8 cellular contexts compared by ENCODE assay signal in genomic region chr10:101014230-101014884, GRCh38. TPM values are rescaled to one million over a fixed set of nuclear protein-coding genes. Genes with fewer than 3 reads are reported as not detected.
DNase-seq lines count a peak whose midpoint lies in the region; ATAC-seq and FAIRE-seq lines count a peak whose summit lies in the region.

No MANE protein-coding gene starts in this region.

- no peaks in the 10 kb centered on the region for H3K9me3 ChIP-seq in Karpas-422 (ENCODE audit: low read length)

- no peaks in the 10 kb centered on the region for H3K79me2 ChIP-seq in Karpas-422 (ENCODE audit: low read length)

- H3K9me2 ChIP-seq in Karpas-422 (replicated peaks; ENCODE audit: insufficient read depth, low read length), result no peaks in the 10 kb centered on the region

- peak; percentile 52 for FAIRE-seq in G401.6 (lab: Jason Lieb, UNC)

- ATAC-seq in HG02642 (IDR thresholded peaks at IDR 0.05; ENCODE audit: poor library complexity, unreplicated experiment), result no peak
- no peak for ATAC-seq in GM19455 (IDR thresholded peaks at IDR 0.05; ENCODE audit: unreplicated experiment)

- DNase-seq in Karpas-422 (peak; percentile 91), T-helper 22 cell (ENCODE audit: low read depth) (peak; percentile 25), astrocyte of the hippocampus (ENCODE audit: low read depth, low spot score) (peak; percentile 85), iPS-NIHi11 (ENCODE audit: low spot score) (peak; percentile 80)
- peak; percentile 53 to 89 (median 72) for DNase-seq in stimulated activated CD4-positive, alpha-beta T cell treated with anti-CD3 and anti-CD28 coated beads, Interleukin-12 subunit alpha, Interleukin-12 subunit beta, amount 100 ng/mL, for 48 hours (ENCODE audit: low read depth in 2 of 3, low spot score in 1 of 3)

- peak overlapping the region; percentile 14; the same call in 1 of the 2 replicates for H3K4me3 ChIP-seq in Karpas-422 (ENCODE audit: low read length)

- H4K20me1 ChIP-seq in Karpas-422 (ENCODE audit: insufficient read depth, low read depth, low read length), result no peaks in the 10 kb centered on the region

- H3K4me1 ChIP-seq in Karpas-422 (ENCODE audit: low read length), result peaks cover 64% of the 10 kb centered on the region

- H2AFZ ChIP-seq in Karpas-422 (ENCODE audit: low read length), result no peak overlapping the region

- H3K4me2 ChIP-seq in Karpas-422 (ENCODE audit: low read depth, low read length, poor library complexity, severe bottlenecking), result peak overlapping the region; percentile 95

- H3K9ac ChIP-seq in Karpas-422 (ENCODE audit: low read length), result peak overlapping the region; percentile 61

- peak overlapping the region; percentile 92 for H3K27ac ChIP-seq in Karpas-422 (ENCODE audit: low read length)

- H3K36me3 ChIP-seq in Karpas-422 (ENCODE audit: insufficient read depth, low read length), result no peaks in the 10 kb centered on the region

- no peaks in the 10 kb centered on the region for H3K27me3 ChIP-seq in Karpas-422 (ENCODE audit: low read length)

RNA-seq across cellular contexts. Expression of gene LZTS2, which starts 14.7 kb away (rescaled TPM):
- total RNA-seq in Karpas-422 (2014; rRNA removed; shearing (Covaris generic); ENCODE audit: low replicate concordance), result 11.3 and 23.9 TPM in 2 replicates

RNA-seq across cellular contexts. Expression of gene PDZD7, which starts 16.6 kb away (rescaled TPM):
- total RNA-seq in Karpas-422 (2014; rRNA removed; shearing (Covaris generic); ENCODE audit: low replicate concordance), result 2.6 and 3.0 TPM in 2 replicates

RNA-seq across cellular contexts. Expression of gene SFXN3, which starts 16.7 kb away (rescaled TPM):
- total RNA-seq in Karpas-422 (2014; rRNA removed; shearing (Covaris generic); ENCODE audit: low replicate concordance), result 8.5 and 13.6 TPM in 2 replicates

RNA-seq across cellular contexts. Expression of gene TWNK, which starts 27.0 kb away (rescaled TPM):
- 14.5 and 17.0 TPM in 2 replicates for total RNA-seq in Karpas-422 (2014; rRNA removed; shearing (Covaris generic); ENCODE audit: low replicate concordance)

RNA-seq across cellular contexts. Expression of gene MRPL43, which starts 27.1 kb away (rescaled TPM):
- 86.3 and 93.9 TPM in 2 replicates for total RNA-seq in Karpas-422 (2014; rRNA removed; shearing (Covaris generic); ENCODE audit: low replicate concordance)

Comparison
In these comparisons a context has a peak if more than half of its experiments do, and no peak if none do; other contexts are left out.
1. DNase-seq: peak in every context shown above with its lines; median percentile 91 in Karpas-422; 85 in astrocyte of the hippocampus; 80 in iPS-NIHi11; 72 in stimulated activated CD4-positive, alpha-beta T cell treated with anti-CD3 and anti-CD28 coated beads, Interleukin-12 subunit alpha, Interleukin-12 subunit beta, amount 100 ng/mL, for 48 hours; 25 in T-helper 22 cell.